ENCODE assay signal across 18 cellular contexts in the genomic region with DNA sequence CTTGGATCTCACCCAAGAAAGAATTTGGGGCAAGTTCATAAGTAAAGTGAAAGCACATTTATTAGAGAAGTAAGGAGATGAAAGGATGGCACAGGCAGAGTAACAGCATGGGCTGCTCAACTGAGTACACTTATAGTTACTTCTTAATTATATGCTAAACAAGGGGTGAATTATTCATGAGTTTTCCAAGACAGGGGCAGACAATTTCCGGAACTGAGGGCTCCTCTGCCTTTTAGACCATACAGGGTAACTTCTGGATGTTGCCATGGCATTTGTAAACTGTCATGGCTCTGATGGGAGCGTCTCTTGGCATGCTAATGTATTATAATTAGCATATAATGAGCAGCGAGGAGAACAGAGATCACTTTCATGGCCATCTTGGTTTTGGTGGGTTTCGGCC.
DNase-seq lines count a peak whose midpoint lies in the region; TF ChIP-seq lines count a peak whose summit lies in the region.
"Had no signal": no experiment of that assay in that cellular context is flagged by ENCODE, and none has a peak within 500 bp of the region (broad histone marks: within the 10 kb centered on the region; RNA-seq: fewer than 3 reads in every experiment).

No MANE protein-coding gene starts in this region.

- H3K9me3 Mint-ChIP-seq in Caco-2 (ENCODE audit: unreplicated experiment), result peaks cover 24% of the 10 kb centered on the region

- no peak overlapping the region for H3K4me3 Mint-ChIP-seq in Caco-2 (ENCODE audit: unreplicated experiment)
- H3K4me3 Mint-ChIP-seq: CD4-positive, alpha-beta T cell; CD8-positive, alpha-beta memory T cell had no signal

- peaks cover 4% of the 10 kb centered on the region for H3K79me1 ChIP-seq in trophoblast cell (ENCODE audit: low read length)

- no peak overlapping the region for H4K91ac ChIP-seq in trophoblast cell (ENCODE audit: low read depth, low read length)

- H3K4me3 ChIP-seq in A673 (ENCODE audit: low read depth, low read length, poor library complexity, severe bottlenecking), result no peak overlapping the region
- H3K4me3 ChIP-seq in Caco-2 (ENCODE audit: low read depth, low read length), result no peak overlapping the region
- peak overlapping the region; percentile 25; the same call in 1 of the 2 replicates for H3K4me3 ChIP-seq in SK-N-MC
- H3K4me3 ChIP-seq in trophoblast cell (ENCODE audit: low read depth, low read length), result no peak overlapping the region
- H3K4me3 ChIP-seq: A549, GM12878, HAP-1 had no signal

- intact Hi-C loops in A673 (cut with micrococcal nuclease; ENCODE audit: unreplicated experiment) (no loop called here), Caco-2 (cut with micrococcal nuclease; ENCODE audit: unreplicated experiment) (no loop called here)

- POLR2A ChIA-PET in A673 (lab: Charles Lee; ENCODE audit: low non-redundant PET) (no interaction called here), Caco-2 (lab: Charles Lee) (no interaction called here)

- H3K36me3 ChIP-seq in A673 (ENCODE audit: insufficient read depth, low read length, poor library complexity, severe bottlenecking) (no peaks in the 10 kb centered on the region), Caco-2 (ENCODE audit: control insufficient read depth, insufficient read depth, low read length) (no peaks in the 10 kb centered on the region), SK-N-MC (ENCODE audit: insufficient read depth, low read length) (no peaks in the 10 kb centered on the region), trophoblast cell (ENCODE audit: control insufficient read depth in 1 of 2, insufficient read depth in 2 of 2, low read length in 2 of 2) (no peaks in the 10 kb centered on the region)
- H3K36me3 ChIP-seq: HAP-1 had no signal

- H3K9me3 ChIP-seq in A673 (ENCODE audit: low read depth, low read length, poor library complexity, severe bottlenecking) (no peaks in the 10 kb centered on the region), Caco-2 (peaks cover 27% of the 10 kb centered on the region), SK-N-MC (ENCODE audit: low read depth, low read length) (no peaks in the 10 kb centered on the region), trophoblast cell (ENCODE audit: insufficient read depth, low read depth, low read length) (no peaks in the 10 kb centered on the region)

- peak overlapping the region; percentile 30 for H2BK12ac ChIP-seq in trophoblast cell (ENCODE audit: low read length)

- peaks cover 20% of the 10 kb centered on the region for H3K4me1 Mint-ChIP-seq in Caco-2 (ENCODE audit: low read depth, unreplicated experiment)

- CTCF ChIA-PET in A673 (lab: Charles Lee), result no interaction called here
- CTCF ChIA-PET in Caco-2 (lab: Charles Lee), result no interaction called here

- DNase-seq in A673 (ENCODE audit: low spot score) (peak; percentile 62), Caco-2 (no peak), SK-N-MC (ENCODE audit: low read depth, low spot score) (peak; percentile 57), trophoblast cell (peak in 1 of 2 donors; percentile 37), NCI-H1417 treated with DMSO at 0.1 percent for 48 hours (lab: John Stamatoyannopoulos, UW) (no peak), erythroblast (lab: John Stamatoyannopoulos, UW) (no peak), DMS153 treated with DMSO at 0.1 percent for 48 hours (lab: John Stamatoyannopoulos, UW; ENCODE audit: unreplicated experiment) (no peak)
- DNase-seq: 8988T; Calu3; CD4-positive, alpha-beta T cell; CD8-positive, alpha-beta memory T cell; EL; GDM1; GOT3 had no signal

- H4K12ac ChIP-seq in trophoblast cell (ENCODE audit: low read depth, low read length), result no peak overlapping the region

- H2AFZ ChIP-seq in trophoblast cell (ENCODE audit: insufficient read depth, low read length, poor library complexity), result no peak overlapping the region

- no peak overlapping the region for H3K18ac ChIP-seq in trophoblast cell (ENCODE audit: low read length)

- TF ChIP-seq POLR2A in erythroblast (IDR thresholded peaks at IDR 0.05; ENCODE audit: low read length), result no peak

- H3K9ac ChIP-seq in SK-N-MC (ENCODE audit: insufficient read length) (no peak overlapping the region), trophoblast cell (ENCODE audit: low read length) (no peak overlapping the region)

- H3K27ac ChIP-seq in A673 (ENCODE audit: low read depth, low read length, poor library complexity, severe bottlenecking), result no peak overlapping the region
- H3K27ac ChIP-seq in SK-N-MC, result no peak overlapping the region
- H3K27ac ChIP-seq in trophoblast cell (ENCODE audit: low read depth, low read length), result no peak overlapping the region
- H3K27ac ChIP-seq: A549, C4-2B had no signal

- no peak for TF ChIP-seq CTCF in A673 (conservative IDR thresholded peaks at IDR 0.05; ENCODE audit: low read depth, low read length)
- TF ChIP-seq CTCF in Caco-2 (IDR thresholded peaks at IDR 0.05; ENCODE audit: insufficient read depth in 1 of 2, low read depth in 1 of 2, low read length in 1 of 2, severe bottlenecking in 1 of 2, unreplicated experiment in 1 of 2), result no peak

- H2BK120ac ChIP-seq in trophoblast cell (ENCODE audit: insufficient read depth, low read length, poor library complexity), result peak overlapping the region; percentile 60

- no peak overlapping the region for H4K8ac ChIP-seq in trophoblast cell (ENCODE audit: low read depth, low read length)

- BruUV-seq in A673 (replicated peaks; lab: Mats Ljungman, UMichigan) (no TSS peak), Caco-2 (replicated peaks; lab: Mats Ljungman, UMichigan) (no TSS peak)

- H2BK5ac ChIP-seq in trophoblast cell (ENCODE audit: low read depth, low read length, poor library complexity), result no peak overlapping the region

- no CpG with 5 or more reads among the region's 4 CpGs for WGBS in trophoblast cell (ENCODE audit: extremely low coverage, insufficient coverage, insufficient read length)

- peak overlapping the region; percentile 83 for H2AK5ac ChIP-seq in trophoblast cell (ENCODE audit: low read length)

- no peak overlapping the region for H3K4me2 ChIP-seq in trophoblast cell (ENCODE audit: low read length)
- H3K4me2 ChIP-seq: A549 had no signal

- peaks cover 9% of the 10 kb centered on the region for H3K36me3 Mint-ChIP-seq in Caco-2 (ENCODE audit: insufficient read depth, unreplicated experiment)

- no peaks in the 10 kb centered on the region for H3K27me3 ChIP-seq in A673 (replicated peaks; ENCODE audit: insufficient read depth, low read depth, low read length, poor library complexity)
- H3K27me3 ChIP-seq in Caco-2 (replicated peaks; ENCODE audit: control insufficient read depth, insufficient read depth, low read length), result no peaks in the 10 kb centered on the region
- no peaks in the 10 kb centered on the region for H3K27me3 ChIP-seq in trophoblast cell (ENCODE audit: insufficient read depth, low read length)

- peak overlapping the region; percentile 89 for H3K27ac Mint-ChIP-seq in Caco-2 (ENCODE audit: unreplicated experiment)
- H3K27ac Mint-ChIP-seq: CD4-positive, alpha-beta T cell; CD8-positive, alpha-beta memory T cell had no signal

- H3K4ac ChIP-seq in trophoblast cell (ENCODE audit: low read depth, low read length), result no peak overlapping the region

- peaks cover 19% of the 10 kb centered on the region for H3K4me1 ChIP-seq in A673 (ENCODE audit: insufficient read depth, low read length, poor library complexity, severe bottlenecking)
- peaks cover 34% of the 10 kb centered on the region for H3K4me1 ChIP-seq in Caco-2
- peaks cover 13 to 16% of the 10 kb centered on the region in 2 experiments for H3K4me1 ChIP-seq in trophoblast cell (ENCODE audit: control insufficient read depth in 1 of 2, insufficient read depth in 2 of 2, low read length in 2 of 2)
- H3K4me1 ChIP-seq: A549, HAP-1 had no signal

- no peak overlapping the region for H3K14ac ChIP-seq in trophoblast cell (ENCODE audit: low read length)

- no peaks in the 10 kb centered on the region for H3K79me2 ChIP-seq in trophoblast cell (ENCODE audit: control insufficient read depth, insufficient read depth, low read length, poor library complexity)

- H3K23ac ChIP-seq in trophoblast cell (ENCODE audit: low read length), result no peak overlapping the region

- no peaks in the 10 kb centered on the region for H3K27me3 Mint-ChIP-seq in Caco-2 (ENCODE audit: insufficient read depth, unreplicated experiment)
- H3K27me3 Mint-ChIP-seq: CD4-positive, alpha-beta T cell had no signal

Comparison
In these comparisons a context has a peak if more than half of its experiments do, and no peak if none do; other contexts are left out.
1. DNase-seq: peak in A673 (single experiment) and SK-N-MC (single experiment); none in Caco-2 (0 of 2), NCI-H1417 treated with DMSO at 0.1 percent for 48 hours (single experiment), erythroblast (0 of 2) and DMS153 treated with DMSO at 0.1 percent for 48 hours (single experiment).